9 cellular contexts compared by ENCODE assay signal in the genomic region with DNA sequence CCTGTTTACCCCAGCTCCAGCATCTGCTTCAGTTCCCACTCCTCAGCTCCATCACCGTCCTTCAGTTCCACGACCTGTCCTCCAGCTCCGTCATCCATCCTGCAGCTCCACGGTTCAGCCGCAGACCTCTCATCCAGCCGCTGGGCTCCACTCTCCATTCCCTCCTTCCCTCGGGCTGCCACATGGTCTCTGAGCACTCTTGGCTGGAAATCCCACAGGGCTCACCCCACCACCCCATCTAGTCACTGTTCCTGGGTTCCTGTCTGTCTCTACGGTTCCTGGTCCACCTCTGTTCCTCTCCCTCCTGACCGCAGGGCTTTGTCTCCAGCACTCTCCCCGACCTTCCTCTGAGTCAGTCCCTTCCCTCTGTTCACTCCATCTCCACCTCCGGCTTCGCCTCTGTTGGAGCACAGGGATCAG. TPM values are rescaled to one million over a fixed set of nuclear protein-coding genes. Genes with fewer than 3 reads are reported as not detected.
DNase-seq lines count a peak whose midpoint lies in the region; ATAC-seq and TF ChIP-seq lines count a peak whose summit lies in the region.
"Had no signal": no experiment of that assay in that cellular context is flagged by ENCODE, and none has a peak within 500 bp of the region (broad histone marks: within the 10 kb centered on the region; RNA-seq: fewer than 3 reads in every experiment).

No MANE protein-coding gene starts in this region.

- peak overlapping the region; percentile 82 for H3K4me2 ChIP-seq in PC-3 (ENCODE audit: low read length)
- peak overlapping the region; percentile 76 for H3K4me2 ChIP-seq in osteoblast (ENCODE audit: insufficient read depth, low read length)

- CTCF ChIA-PET in PC-3 (lab: Charles Lee), result no interaction called here

- H3K36me3 ChIP-seq in PC-3 (ENCODE audit: low read depth, low read length), result no peaks in the 10 kb centered on the region
- H3K36me3 ChIP-seq in osteoblast (ENCODE audit: insufficient read depth, low read length), result no peaks in the 10 kb centered on the region
- H3K36me3 ChIP-seq: ovary had no signal

- H3K9me2 ChIP-seq in PC-3 (replicated peaks; ENCODE audit: low read length), result no peaks in the 10 kb centered on the region

- H3K27me3 ChIP-seq in PC-3 (ENCODE audit: low read length), result no peaks in the 10 kb centered on the region
- peaks cover 9% of the 10 kb centered on the region for H3K27me3 ChIP-seq in osteoblast (ENCODE audit: insufficient read depth, low read length)
- H3K27me3 ChIP-seq: ovary had no signal

- in situ Hi-C loops in G401 (cut with HindIII; ENCODE audit: low sequenced_read_pairs), result no loop called here

- no peak overlapping the region for H3K27ac ChIP-seq in PC-3 (ENCODE audit: low read length)
- H3K27ac ChIP-seq in osteoblast (ENCODE audit: low read depth, low read length), result no peak overlapping the region
- H3K27ac ChIP-seq: ovary had no signal

- no peaks in the 10 kb centered on the region for H3K9me3 ChIP-seq in PC-3 (ENCODE audit: low read length)
- H3K9me3 ChIP-seq in osteoblast (ENCODE audit: low read depth, low read length), result no peaks in the 10 kb centered on the region
- H3K9me3 ChIP-seq: ovary had no signal

- DNase-seq in G401 (ENCODE audit: low spot score), result peak; percentile 60
- DNase-seq in PC-3, result peak; percentile 26
- peak; percentile 41 for DNase-seq in epithelial cell of esophagus (ENCODE audit: low read depth)
- DNase-seq in osteoblast (ENCODE audit: insufficient read length, low spot score, missing footprints), result peak; percentile 91
- no peak for DNase-seq in NCI-H2196 (lab: John Stamatoyannopoulos, UW; ENCODE audit: unreplicated experiment)
- no peak for DNase-seq in nucleus accumbens (lab: John Stamatoyannopoulos, UW)
- DNase-seq in NCI-H1092 (lab: John Stamatoyannopoulos, UW), result no peak

- no peak overlapping the region for H3K9ac ChIP-seq in PC-3 (ENCODE audit: low read length)

- H3K79me2 ChIP-seq in PC-3 (ENCODE audit: low read length) (no peaks in the 10 kb centered on the region), osteoblast (ENCODE audit: insufficient read depth, low read length) (peaks cover 24% of the 10 kb centered on the region)

- intact Hi-C loops in PC-3 (cut with micrococcal nuclease), result loop anchor here (1.0 kb wide), 2 partner anchors 72 to 90 kb away; a partner anchor contains a TSS

- H2AFZ ChIP-seq in PC-3 (ENCODE audit: low read length) (peak overlapping the region; percentile 82; the same call in 1 of the 2 replicates), osteoblast (ENCODE audit: low read length) (peak overlapping the region; percentile 55)

- peak; percentile 47 for ATAC-seq in PC-3
- ATAC-seq in HG02970 (IDR thresholded peaks at IDR 0.05; ENCODE audit: low FRiP score, unreplicated experiment), result no peak

- no peaks in the 10 kb centered on the region for H4K20me1 ChIP-seq in PC-3 (ENCODE audit: low read length)
- peaks cover 6% of the 10 kb centered on the region for H4K20me1 ChIP-seq in osteoblast (ENCODE audit: insufficient read depth, low read length)

- BruUV-seq in PC-3 (replicated peaks; lab: Mats Ljungman, UMichigan), result no TSS peak

- no peaks in the 10 kb centered on the region for H3F3A ChIP-seq in PC-3 (ENCODE audit: low read length, unreplicated experiment)

- H3K4me1 ChIP-seq in PC-3 (ENCODE audit: insufficient read depth, low read length), result peaks cover 5% of the 10 kb centered on the region; the same call in 1 of the 2 replicates
- H3K4me1 ChIP-seq in osteoblast (ENCODE audit: insufficient read depth, low read length), result peaks cover 24% of the 10 kb centered on the region

- TF ChIP-seq CTCF in PC-3 (conservative IDR thresholded peaks at IDR 0.05; ENCODE audit: low read depth, low read length) (no peak), epithelial cell of esophagus (IDR thresholded peaks at IDR 0.05; ENCODE audit: insufficient read depth, low read depth, low read length, missing control alignments) (no peak), osteoblast (IDR thresholded peaks at IDR 0.05; ENCODE audit: extremely low read depth, low read depth, low read length) (no peak)

- POLR2A ChIA-PET in PC-3 (lab: Charles Lee; ENCODE audit: unreplicated experiment), result no interaction called here

- H3K4me3 ChIP-seq in PC-3 (ENCODE audit: low read length) (peak overlapping the region; percentile 51; the same call in 1 of the 2 replicates), epithelial cell of esophagus (ENCODE audit: low read length) (no peak overlapping the region), osteoblast (ENCODE audit: insufficient read depth, low read length) (peak overlapping the region; percentile 60)

RNA-seq across cellular contexts. Expression of a gene that starts 3.2 kb away (rescaled TPM):
- 56.4 and 70.5 TPM in 2 replicates for total RNA-seq in G401 (2014; rRNA removed; shearing (Covaris generic))
- total RNA-seq in PC-3 (2014; rRNA removed) (9.3 and 24.4 TPM in 2 replicates), osteoblast (108 and 130 TPM in 2 replicates)

RNA-seq across cellular contexts. Expression of a gene that starts 3.4 kb away (rescaled TPM):
- total RNA-seq in G401 (2014; rRNA removed; shearing (Covaris generic)), result 37.7 and 59.0 TPM in 2 replicates
- not detected in 2 replicates for total RNA-seq in PC-3 (2014; rRNA removed)
- total RNA-seq in osteoblast, result 1.4 and 5.0 TPM in 2 replicates

RNA-seq across cellular contexts. Expression of a gene that starts 15.8 kb away (rescaled TPM):
- 0.25 and 3.8 TPM in 2 replicates for total RNA-seq in G401 (2014; rRNA removed; shearing (Covaris generic))
- total RNA-seq in PC-3 (2014; rRNA removed) (1.8 TPM in 1 of 2 replicates, not detected in the other), osteoblast (1.4 and 2.7 TPM in 2 replicates)

RNA-seq across cellular contexts. Expression of a gene that starts 26.1 kb away (rescaled TPM):
- total RNA-seq in G401 (2014; rRNA removed; shearing (Covaris generic)), result 84.2 and 103 TPM in 2 replicates
- total RNA-seq in PC-3 (2014; rRNA removed) (52.1 and 92.0 TPM in 2 replicates), osteoblast (4.0 and 5.0 TPM in 2 replicates)

RNA-seq across cellular contexts. Expression of a gene that starts 27.0 kb away (rescaled TPM):
- total RNA-seq in G401 (2014; rRNA removed; shearing (Covaris generic)), result 137 and 156 TPM in 2 replicates
- total RNA-seq in PC-3 (2014; rRNA removed) (107 and 113 TPM in 2 replicates), osteoblast (65.7 and 77.1 TPM in 2 replicates)

Comparison
In these comparisons a context has a peak if more than half of its experiments do, and no peak if none do; other contexts are left out.
1. DNase-seq: peak in G401 (single experiment), PC-3 (single experiment), epithelial cell of esophagus (single experiment) and osteoblast (single experiment); none in NCI-H2196 (single experiment), nucleus accumbens (0 of 56) and NCI-H1092 (single experiment).